Comparison of ENCODE assay signal across 20 cellular contexts in the genomic region with DNA sequence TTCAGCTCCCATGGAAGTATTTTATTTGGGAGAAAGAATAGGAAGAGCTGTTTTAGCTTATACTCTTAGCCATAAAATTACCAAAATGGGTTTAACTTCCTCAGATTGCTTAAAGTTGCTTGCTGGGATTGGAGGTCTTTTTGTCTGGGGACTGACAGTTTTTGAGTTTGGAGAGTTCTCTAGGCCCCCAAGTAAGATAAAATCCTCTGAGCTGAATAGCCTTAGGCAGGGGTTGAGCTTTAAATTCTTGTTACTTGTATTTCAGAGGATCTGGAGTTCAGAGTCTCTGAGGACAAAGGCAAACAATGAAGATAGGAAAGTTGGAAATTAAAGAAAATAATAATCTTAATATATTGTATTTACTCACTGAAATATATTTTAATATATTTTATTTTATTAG.
DNase-seq lines count a peak whose midpoint lies in the region; ATAC-seq and TF ChIP-seq lines count a peak whose summit lies in the region.
"Had no signal": no experiment of that assay in that cellular context is flagged by ENCODE, and none has a peak within 500 bp of the region (broad histone marks: within the 10 kb centered on the region; RNA-seq: fewer than 3 reads in every experiment).

No MANE protein-coding gene starts in this region.

- ATAC-seq in thoracic aorta (ENCODE audit: insufficient number of reproducible peaks, low FRiP score, low read depth) = no peak
- ATAC-seq in GM21786 (IDR thresholded peaks at IDR 0.05; ENCODE audit: unreplicated experiment) = no peak
- no peak for ATAC-seq in GM19351 (IDR thresholded peaks at IDR 0.05; ENCODE audit: unreplicated experiment)
- no peak for ATAC-seq in HG02970 (IDR thresholded peaks at IDR 0.05; ENCODE audit: low FRiP score, unreplicated experiment)
- ATAC-seq: A549, Right ventricle myocardium inferior had no signal

- peaks cover 51% of the 10 kb centered on the region for H3K4me1 Mint-ChIP-seq in nephron progenitor cell
- H3K4me1 Mint-ChIP-seq: IgD-negative memory B cell had no signal

- peak overlapping the region; percentile 45; the same call in 1 of the 2 replicates for H3K27ac ChIP-seq in HUES64 (ENCODE audit: low read depth, low read length)
- H3K27ac ChIP-seq in iPS-18a (ENCODE audit: low read length) = peak overlapping the region; percentile 4
- H3K27ac ChIP-seq in thoracic aorta = peak overlapping the region; percentile 20 to 48
- H3K27ac ChIP-seq: A549; BLaER1 treated with 17β-estradiol and CSF1 and Interleukin-3, amounts not matched to agents 10 nM and 100 nM; KMS-11; PC-9; SJSA1 had no signal

- TF ChIP-seq CTCF in nephron progenitor cell (IDR thresholded peaks at IDR 0.05) = no peak
- no peak for TF ChIP-seq CTCF in thoracic aorta (IDR thresholded peaks at IDR 0.05)

- no peak overlapping the region for H3K4me3 ChIP-seq in HUES64 (ENCODE audit: low read length)
- no peak overlapping the region for H3K4me3 ChIP-seq in iPS-18a (ENCODE audit: low read length)
- no peak overlapping the region for H3K4me3 ChIP-seq in thoracic aorta
- H3K4me3 ChIP-seq: A549; BLaER1 treated with 17β-estradiol and CSF1 and Interleukin-3, amounts not matched to agents 10 nM and 100 nM; PC-9; SJSA1 had no signal

- H3K4me1 ChIP-seq in HUES64 (ENCODE audit: insufficient read depth, low read length) (peaks cover 33% of the 10 kb centered on the region), iPS-18a (ENCODE audit: control insufficient read depth, low read depth, low read length) (peaks cover 21% of the 10 kb centered on the region), thoracic aorta (ENCODE audit: control insufficient read depth in 1 of 2, low read depth in 2 of 2) (peaks cover 0 to 19% of the 10 kb centered on the region in 2 donors)
- H3K4me1 ChIP-seq: A549; BLaER1 treated with 17β-estradiol and CSF1 and Interleukin-3, amounts not matched to agents 10 nM and 100 nM; SJSA1 had no signal

- H3K27me3 ChIP-seq in HUES64 (ENCODE audit: insufficient read depth, low read length) (no peaks in the 10 kb centered on the region), iPS-18a (ENCODE audit: control insufficient read depth, insufficient read depth, low read length) (no peaks in the 10 kb centered on the region), thoracic aorta (replicated peaks; ENCODE audit: insufficient read depth) (no peaks in the 10 kb centered on the region)
- H3K27me3 ChIP-seq: BLaER1 treated with 17β-estradiol and CSF1 and Interleukin-3, amounts not matched to agents 10 nM and 100 nM; SJSA1 had no signal

- no peaks in the 10 kb centered on the region for H3K36me3 ChIP-seq in HUES64 (ENCODE audit: insufficient read depth, low read length)
- H3K36me3 ChIP-seq in iPS-18a (ENCODE audit: control insufficient read depth, low read depth, low read length) = no peaks in the 10 kb centered on the region
- H3K36me3 ChIP-seq in thoracic aorta = no peaks in the 10 kb centered on the region
- H3K36me3 ChIP-seq: BLaER1 treated with 17β-estradiol and CSF1 and Interleukin-3, amounts not matched to agents 10 nM and 100 nM; SJSA1 had no signal

- H3K27ac Mint-ChIP-seq in nephron progenitor cell = peak overlapping the region; percentile 98
- H3K27ac Mint-ChIP-seq: CD4-positive, alpha-beta T cell; IgD-negative memory B cell had no signal

- H3K9ac ChIP-seq in HUES64 (ENCODE audit: low read depth, low read length) = 0 out of 2 replicates have a peak overlapping the region, but pooled peaks have one; percentile 24
- H3K9ac ChIP-seq in iPS-18a (ENCODE audit: low read length) = peak overlapping the region; percentile 23
- H3K9ac ChIP-seq: BLaER1 treated with 17β-estradiol and CSF1 and Interleukin-3, amounts not matched to agents 10 nM and 100 nM; KMS-11 had no signal

- H3K4me3 Mint-ChIP-seq in nephron progenitor cell = peak overlapping the region; percentile 48
- H3K4me3 Mint-ChIP-seq: CD4-positive, alpha-beta T cell; IgD-negative memory B cell had no signal

- DNase-seq in nephron progenitor cell (no peak), thoracic aorta (ENCODE audit: low spot score) (no peak)
- DNase-seq: AML-193; CD4-positive, alpha-beta T cell; MM.1S; NCI-H2029 treated with DMSO at 0.1 percent for 48 hours; NCI-H2227 treated with DMSO at 0.1 percent for 48 hours; NCI-H526 treated with DMSO at 0.1 percent for 48 hours; PC-9 had no signal

- H3K9me3 Mint-ChIP-seq in nephron progenitor cell = peaks cover 42% of the 10 kb centered on the region

- H3K27me3 Mint-ChIP-seq in nephron progenitor cell (ENCODE audit: low read depth, poor library complexity) = peaks cover 3% of the 10 kb centered on the region
- H3K27me3 Mint-ChIP-seq: CD4-positive, alpha-beta T cell; IgD-negative memory B cell had no signal

- H3K9me3 ChIP-seq in HUES64 (ENCODE audit: insufficient read depth, low read depth, low read length) (peaks cover 9% of the 10 kb centered on the region), iPS-18a (ENCODE audit: control insufficient read depth, low read depth, low read length) (peaks cover 10% of the 10 kb centered on the region), thoracic aorta (no peaks in the 10 kb centered on the region)
- H3K9me3 ChIP-seq: A549, SJSA1 had no signal

- peaks cover 29% of the 10 kb centered on the region for H3K36me3 Mint-ChIP-seq in nephron progenitor cell (ENCODE audit: low read depth)
- H3K36me3 Mint-ChIP-seq: IgD-negative memory B cell had no signal
